In genomic region chr15:72474466-72474911, GRCh38 we compare ENCODE assay signal across 7 cellular contexts. TPM values are rescaled to one million over a fixed set of nuclear protein-coding genes. Genes with fewer than 3 reads are reported as not detected.
DNase-seq lines count a peak whose midpoint lies in the region; ATAC-seq, FAIRE-seq and TF ChIP-seq lines count a peak whose summit lies in the region.

No MANE protein-coding gene starts in this region.

- H3K27ac Mint-ChIP-seq in activated naive CD8-positive, alpha-beta T cell treated with anti-CD3 and anti-CD28 coated beads for 36 hours = peak overlapping the region; percentile 98

- H3K9me3 Mint-ChIP-seq in activated naive CD8-positive, alpha-beta T cell treated with anti-CD3 and anti-CD28 coated beads for 36 hours = no peaks in the 10 kb centered on the region

- H3K4me3 Mint-ChIP-seq in activated naive CD8-positive, alpha-beta T cell treated with anti-CD3 and anti-CD28 coated beads for 36 hours = peak overlapping the region; percentile 97

- peak overlapping the region; percentile 87 for H3K4me3 ChIP-seq in iPS-11a (ENCODE audit: low read depth, low read length)

- TF ChIP-seq POLR2A in GM12892 (IDR thresholded peaks at IDR 0.05; ENCODE audit: low read depth, low read length) = no peak

- ATAC-seq in GM19351 (IDR thresholded peaks at IDR 0.05; ENCODE audit: unreplicated experiment) (peak; percentile 5), HG03095 (IDR thresholded peaks at IDR 0.05; ENCODE audit: unreplicated experiment) (peak; percentile 6)

- H3K4me1 Mint-ChIP-seq in activated naive CD8-positive, alpha-beta T cell treated with anti-CD3 and anti-CD28 coated beads for 36 hours = peaks cover 44% of the 10 kb centered on the region

- no peak for DNase-seq in activated naive CD8-positive, alpha-beta T cell treated with anti-CD3 and anti-CD28 coated beads for 36 hours
- DNase-seq in stimulated activated CD8-positive, alpha-beta memory T cell treated with anti-CD3 and anti-CD28 coated beads, Interleukin-4, amount 100 ng/mL, for 24 hours (ENCODE audit: low read depth) = peak; percentile 7
- DNase-seq in NCI-H2107 treated with DMSO at 0.1 percent for 48 hours (lab: John Stamatoyannopoulos, UW; ENCODE audit: unreplicated experiment) (no peak), GM12892 (ENCODE audit: insufficient read length) (no peak)

- H3K27me3 Mint-ChIP-seq in activated naive CD8-positive, alpha-beta T cell treated with anti-CD3 and anti-CD28 coated beads for 36 hours = no peaks in the 10 kb centered on the region

- H3K36me3 Mint-ChIP-seq in activated naive CD8-positive, alpha-beta T cell treated with anti-CD3 and anti-CD28 coated beads for 36 hours = peaks cover 39% of the 10 kb centered on the region

- no peak for FAIRE-seq in GM12892 (lab: Jason Lieb, UNC)

RNA-seq across cellular contexts. Expression of gene ARIH1, which starts 0.4 kb away (rescaled TPM):
- 100 to 1,000 TPM; 152 to 160 TPM for total RNA-seq in activated naive CD8-positive, alpha-beta T cell treated with anti-CD3 and anti-CD28 coated beads for 36 hours
- 34.9 TPM for polyA plus RNA-seq in GM12892 (2012; ENCODE audit: missing spikeins)
